Comparison of ENCODE assay signal across 16 cellular contexts in genomic region chr10:89074120-89074519, GRCh38.
DNase-seq lines count a peak whose midpoint lies in the region; ATAC-seq and TF ChIP-seq lines count a peak whose summit lies in the region.
"Had no signal": no experiment of that assay in that cellular context is flagged by ENCODE, and none has a peak within 500 bp of the region (broad histone marks: within the 10 kb centered on the region; RNA-seq: fewer than 3 reads in every experiment).

No MANE protein-coding gene starts in this region.

- H3K9me2 ChIP-seq in SK-N-SH: no peaks in the 10 kb centered on the region

- H3K79me2 ChIP-seq in SK-N-SH (ENCODE audit: insufficient read depth): no peaks in the 10 kb centered on the region

- TF ChIP-seq CTCF in SK-N-SH (IDR thresholded peaks at IDR 0.05) (no peak), vagina (IDR thresholded peaks at IDR 0.05) (no peak)

- no peak for TF ChIP-seq EP300 in SK-N-SH (IDR thresholded peaks at IDR 0.05; ENCODE audit: borderline replicate concordance in 1 of 2, low read depth in 1 of 2, low read length in 1 of 2)

- DNase-seq in SK-N-SH (no peak), fibroblast of gingiva (ENCODE audit: low read depth) (peak; percentile 29), myocyte (ENCODE audit: low read depth) (peak; percentile 19), vagina (ENCODE audit: extremely low spot score in 2 of 2) (no peak), NCI-H146 (lab: John Stamatoyannopoulos, UW) (no peak)
- DNase-seq: 8988T; dorsolateral prefrontal cortex; foreskin melanocyte; GDM1; naive B cell; NCI-H2227 treated with DMSO at 0.1 percent for 48 hours; stimulated activated naive CD4-positive, alpha-beta T cell; SW 1271 had no signal

- WGBS in SK-N-SH (ENCODE audit: low lambda C conversion rate): 74% methylated on average over 3 of the region's 3 CpGs

- no peak overlapping the region for H3K9ac ChIP-seq in SK-N-SH

- peaks cover 0 to 3% of the 10 kb centered on the region in 2 experiments; a peak in 3 of 4 replicates for H3K4me1 ChIP-seq in SK-N-SH (ENCODE audit: control insufficient read depth in 1 of 2, insufficient read depth in 2 of 2, low read depth in 1 of 2, low read length in 1 of 2)
- H3K4me1 ChIP-seq in vagina: no peaks in the 10 kb centered on the region

- intact Hi-C loops in vagina (cut with DNase I): no loop called here

- H3K4me2 ChIP-seq in SK-N-SH: peak overlapping the region; percentile 15; the same call in 1 of the 2 replicates

- no peaks in the 10 kb centered on the region for H3K27me3 ChIP-seq in SK-N-SH (ENCODE audit: insufficient read depth)
- H3K27me3 ChIP-seq in vagina: no peaks in the 10 kb centered on the region
- H3K27me3 ChIP-seq: dorsolateral prefrontal cortex had no signal

- peak overlapping the region; percentile 29; the same call in 1 of the 2 replicates for H2AFZ ChIP-seq in SK-N-SH (ENCODE audit: low read depth)

- H3K36me3 ChIP-seq in SK-N-SH (replicated peaks in 1 of 2; ENCODE audit: control insufficient read depth in 1 of 2, insufficient read depth in 2 of 2, low read length in 1 of 2) (no peaks in the 10 kb centered on the region), vagina (no peaks in the 10 kb centered on the region)

- no peaks in the 10 kb centered on the region for H4K20me1 ChIP-seq in SK-N-SH (ENCODE audit: insufficient read depth)

- H3K4me3 ChIP-seq in SK-N-SH (ENCODE audit: low read depth in 2 of 2, low read length in 1 of 2) (no peak overlapping the region), vagina (no peak overlapping the region)
- H3K4me3 ChIP-seq: dorsolateral prefrontal cortex had no signal

- POLR2A ChIA-PET in SK-N-SH (lab: Yijun Ruan, JAX): no interaction called here

- TF ChIP-seq POLR2A in vagina (IDR thresholded peaks at IDR 0.05): no peak
- TF ChIP-seq POLR2A in GM18505 (IDR thresholded peaks at IDR 0.05; ENCODE audit: borderline replicate concordance, extremely low read depth, insufficient read depth, insufficient read length): no peak

- no peak for TF ChIP-seq RAD21 in SK-N-SH (IDR thresholded peaks at IDR 0.05; ENCODE audit: low read length)

- CTCF ChIA-PET in SK-N-SH (lab: Yijun Ruan, JAX): interaction anchor here (0.8 to 1.8 kb wide), 3 partner anchors 44 to 143 kb away, joined by 3 to 6 read pairs (median 3); no protein-coding TSS in a partner anchor

- no peak for ATAC-seq in SK-N-SH treated with all-trans-retinoic acid at 6 μM for 48 hours
- no peak for ATAC-seq in HG03565 (IDR thresholded peaks at IDR 0.05; ENCODE audit: unreplicated experiment)
- ATAC-seq in GM18505 (IDR thresholded peaks at IDR 0.05; ENCODE audit: unreplicated experiment): no peak

- H3F3A ChIP-seq in SK-N-SH (replicated peaks; ENCODE audit: insufficient read depth): no peaks in the 10 kb centered on the region

- H3K27ac ChIP-seq in SK-N-SH (ENCODE audit: low read depth in 2 of 2, low read length in 1 of 2): peak overlapping the region in 1 of 2 experiments; percentile 36; a peak in 2 of 4 replicates
- H3K27ac ChIP-seq in vagina: peak overlapping the region; percentile 26

- no peaks in the 10 kb centered on the region for H3K9me3 ChIP-seq in SK-N-SH
- H3K9me3 ChIP-seq in vagina: no peaks in the 10 kb centered on the region

TF ChIP-seq in SK-N-SH, 30 proteins besides CTCF, POLR2A, EP300 and RAD21:
- no peak for TF ChIP-seq NRF1 (IDR thresholded peaks at IDR 0.05; ENCODE audit: low read depth, low read length)
- TF ChIP-seq EZH2phosphoT487 (IDR thresholded peaks at IDR 0.05; ENCODE audit: borderline replicate concordance, low read depth): no peak
- no peak for TF ChIP-seq POLR2AphosphoS5 (IDR thresholded peaks at IDR 0.05; ENCODE audit: low read depth, low read length)
- no peak for TF ChIP-seq FOXJ3 (CRISPR knock-in tag; IDR thresholded peaks at IDR 0.05)

TF ChIP-seq in SK-N-SH treated with all-trans-retinoic acid at 6 μM for 48 hours, 23 proteins besides CTCF, POLR2A, EP300 and RAD21:
- no peak for TF ChIP-seq ESRRG (CRISPR knock-in tag; IDR thresholded peaks at IDR 0.05)
- TF ChIP-seq POU6F1 (CRISPR knock-in tag; IDR thresholded peaks at IDR 0.05; ENCODE audit: borderline replicate concordance, low read depth): no peak
- TF ChIP-seq CREB5 (CRISPR knock-in tag; IDR thresholded peaks at IDR 0.05; ENCODE audit: low read depth): no peak
- TF ChIP-seq ZFP3 (CRISPR knock-in tag; IDR thresholded peaks at IDR 0.05): no peak
- TF ChIP-seq ZNF70 (CRISPR knock-in tag; IDR thresholded peaks at IDR 0.05): no peak
- no peak for TF ChIP-seq ZNF565 (CRISPR knock-in tag; conservative IDR thresholded peaks at IDR 0.05; ENCODE audit: low read depth)
- no peak for TF ChIP-seq PPARA (CRISPR knock-in tag; IDR thresholded peaks at IDR 0.05; ENCODE audit: borderline replicate concordance)
- TF ChIP-seq BACH2 (CRISPR knock-in tag; IDR thresholded peaks at IDR 0.05; ENCODE audit: borderline replicate concordance): no peak

Comparison
In these comparisons a context has a peak if more than half of its experiments do, and no peak if none do; other contexts are left out.
1. DNase-seq: peak in fibroblast of gingiva (single experiment) and myocyte (single experiment); none in SK-N-SH (single experiment), vagina (0 of 2) and NCI-H146 (single experiment).